Comparison of ENCODE assay signal across 8 cellular contexts in the genomic region with DNA sequence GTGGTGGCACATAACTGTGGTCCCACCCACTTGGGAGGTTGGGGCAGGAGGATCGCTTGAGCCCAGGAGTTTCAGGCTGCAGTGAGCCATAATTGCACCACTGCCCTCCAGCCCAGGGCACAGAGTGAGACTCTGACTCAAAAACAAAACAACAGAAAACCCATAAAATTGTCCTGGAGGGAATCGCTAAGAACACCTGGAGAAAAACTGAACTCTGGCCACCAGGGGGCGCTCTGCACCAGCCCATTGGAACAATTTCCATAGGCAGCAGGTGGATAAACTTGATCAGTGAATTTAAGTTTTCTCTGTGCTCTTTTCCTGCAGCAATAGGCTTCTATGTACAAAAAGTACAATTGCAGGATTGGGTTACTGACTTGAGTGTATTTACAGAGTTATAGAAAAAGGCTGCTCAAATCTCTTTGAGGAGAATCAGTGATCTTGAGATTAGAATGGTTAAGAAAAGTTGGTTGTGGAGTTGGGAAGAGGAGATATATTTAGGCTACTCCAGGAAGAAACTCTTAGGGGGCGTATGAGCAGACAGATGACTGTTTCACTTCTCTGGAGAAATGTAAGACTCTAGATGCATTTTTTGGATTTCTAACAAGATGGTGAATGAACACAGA.
DNase-seq lines count a peak whose midpoint lies in the region; ATAC-seq and TF ChIP-seq lines count a peak whose summit lies in the region.

No MANE protein-coding gene starts in this region.

- H3K36me3 ChIP-seq in DOHH2 (ENCODE audit: control insufficient read depth, low read length) (no peaks in the 10 kb centered on the region), right atrium auricular region (no peaks in the 10 kb centered on the region)

- no peaks in the 10 kb centered on the region for H3F3A ChIP-seq in DOHH2 (ENCODE audit: control insufficient read depth, insufficient read depth)

- peak; percentile 76 for DNase-seq in SK-MEL-5 (ENCODE audit: low read depth, low spot score)
- DNase-seq in activated naive CD8-positive, alpha-beta T cell treated with anti-CD3 and anti-CD28 coated beads, Interleukin-2, amount 10 ng/mL, durations not matched to agents 7 days and 5 days = peak; percentile 65
- DNase-seq in right atrium auricular region (ENCODE audit: low spot score) = peak; percentile 60
- peak; percentile 70 for DNase-seq in retina

- no peak overlapping the region for H3K27ac ChIP-seq in DOHH2 (ENCODE audit: low read depth, low read length)
- H3K27ac ChIP-seq in right atrium auricular region = no peak overlapping the region

- H3K9me2 ChIP-seq in DOHH2 (replicated peaks; ENCODE audit: control insufficient read depth, low read length) = no peaks in the 10 kb centered on the region

- TF ChIP-seq CTCF in DOHH2 (IDR thresholded peaks at IDR 0.05; ENCODE audit: low read depth, low read length, poor library complexity, severe bottlenecking) (peak; percentile 94), LNCAP (IDR thresholded peaks at IDR 0.05) (peak; percentile 97), right atrium auricular region (IDR thresholded peaks at IDR 0.05) (peak; percentile 84 to 94)

- no peak overlapping the region for H3K27ac Mint-ChIP-seq in activated naive CD8-positive, alpha-beta T cell treated with anti-CD3 and anti-CD28 coated beads, Interleukin-2, amount 10 ng/mL, durations not matched to agents 7 days and 5 days

- no peak for ATAC-seq in activated naive CD8-positive, alpha-beta T cell treated with anti-CD3 and anti-CD28 coated beads, Interleukin-2, amount 10 ng/mL, durations not matched to agents 7 days and 5 days (ENCODE audit: low read depth)
- no peak for ATAC-seq in HG03571 (IDR thresholded peaks at IDR 0.05; ENCODE audit: unreplicated experiment)
- no peak for ATAC-seq in GM21576 (IDR thresholded peaks at IDR 0.05; ENCODE audit: unreplicated experiment)

- in situ Hi-C loops in SK-MEL-5 (cut with HindIII; ENCODE audit: low pct_unique_long_range_greater_than_20kb, low sequenced_read_pairs) = no loop called here

- H3K27me3 Mint-ChIP-seq in activated naive CD8-positive, alpha-beta T cell treated with anti-CD3 and anti-CD28 coated beads, Interleukin-2, amount 10 ng/mL, durations not matched to agents 7 days and 5 days = no peaks in the 10 kb centered on the region

- no peaks in the 10 kb centered on the region for H3K27me3 ChIP-seq in DOHH2 (ENCODE audit: control insufficient read depth, low read length)
- H3K27me3 ChIP-seq in right atrium auricular region = no peaks in the 10 kb centered on the region

- no peaks in the 10 kb centered on the region for H4K20me1 ChIP-seq in DOHH2 (ENCODE audit: control insufficient read depth, insufficient read depth, low read depth, low read length)

- H3K9me3 ChIP-seq in DOHH2 (ENCODE audit: control insufficient read depth, insufficient read depth, low read length) = no peaks in the 10 kb centered on the region
- peaks cover 0 to 13% of the 10 kb centered on the region in 2 donors for H3K9me3 ChIP-seq in right atrium auricular region

- no peak overlapping the region for H3K4me2 ChIP-seq in DOHH2 (ENCODE audit: low read length)

- H3K9me3 Mint-ChIP-seq in activated naive CD8-positive, alpha-beta T cell treated with anti-CD3 and anti-CD28 coated beads, Interleukin-2, amount 10 ng/mL, durations not matched to agents 7 days and 5 days = peaks cover 2% of the 10 kb centered on the region

- no peaks in the 10 kb centered on the region for H3K4me1 ChIP-seq in DOHH2 (ENCODE audit: control insufficient read depth, low read length)
- no peaks in the 10 kb centered on the region for H3K4me1 ChIP-seq in right atrium auricular region

- no peaks in the 10 kb centered on the region for H3K79me2 ChIP-seq in DOHH2 (ENCODE audit: control insufficient read depth, low read length)

- no peaks in the 10 kb centered on the region for H3K36me3 Mint-ChIP-seq in activated naive CD8-positive, alpha-beta T cell treated with anti-CD3 and anti-CD28 coated beads, Interleukin-2, amount 10 ng/mL, durations not matched to agents 7 days and 5 days

- POLR2A ChIA-PET in activated naive CD8-positive, alpha-beta T cell treated with anti-CD3 and anti-CD28 coated beads, Interleukin-2, amount 10 ng/mL, durations not matched to agents 7 days and 5 days (lab: Charles Lee) = no interaction called here

- H3K4me3 ChIP-seq in DOHH2 (ENCODE audit: low read length) = no peak overlapping the region
- no peak overlapping the region for H3K4me3 ChIP-seq in right atrium auricular region

- H3K4me1 Mint-ChIP-seq in activated naive CD8-positive, alpha-beta T cell treated with anti-CD3 and anti-CD28 coated beads, Interleukin-2, amount 10 ng/mL, durations not matched to agents 7 days and 5 days = no peaks in the 10 kb centered on the region

- H3K4me3 Mint-ChIP-seq in activated naive CD8-positive, alpha-beta T cell treated with anti-CD3 and anti-CD28 coated beads, Interleukin-2, amount 10 ng/mL, durations not matched to agents 7 days and 5 days = no peak overlapping the region
